Comparison of ENCODE assay signal across 10 cellular contexts in the genomic region with DNA sequence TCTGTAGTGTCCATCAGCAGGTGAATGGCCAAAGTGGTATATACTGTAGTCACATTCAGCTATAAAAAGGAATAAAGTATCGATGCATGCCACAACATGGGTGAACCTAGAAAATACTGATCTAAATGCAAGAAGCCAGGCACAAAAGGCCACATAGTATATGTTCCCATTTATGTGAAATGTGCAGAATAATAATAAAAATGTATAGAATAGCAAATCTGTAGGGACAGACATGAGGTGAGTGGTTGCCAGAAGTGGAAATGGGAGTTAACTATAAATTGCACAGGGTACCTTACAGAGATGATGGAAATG. TPM values are rescaled to one million over a fixed set of nuclear protein-coding genes. Genes with fewer than 3 reads are reported as not detected.
DNase-seq lines count a peak whose midpoint lies in the region; ATAC-seq and TF ChIP-seq lines count a peak whose summit lies in the region.
"Had no signal": no experiment of that assay in that cellular context is flagged by ENCODE, and none has a peak within 500 bp of the region (broad histone marks: within the 10 kb centered on the region; RNA-seq: fewer than 3 reads in every experiment).

No MANE protein-coding gene starts in this region.

- CTCF ChIA-PET in CD8-positive, alpha-beta memory T cell (lab: Charles Lee), result no interaction called here
- CTCF ChIA-PET in PC-3 (lab: Charles Lee), result no interaction called here

- H3K9ac ChIP-seq in PC-3 (ENCODE audit: low read length) (no peak overlapping the region), parathyroid adenoma (no peak overlapping the region)

- H3K4me1 ChIP-seq in CD8-positive, alpha-beta memory T cell (ENCODE audit: insufficient read depth, low read length), result no peaks in the 10 kb centered on the region
- no peaks in the 10 kb centered on the region for H3K4me1 ChIP-seq in PC-3 (ENCODE audit: insufficient read depth, low read length)
- peaks cover 4% of the 10 kb centered on the region for H3K4me1 ChIP-seq in parathyroid adenoma

- H2AFZ ChIP-seq in PC-3 (ENCODE audit: low read length) (no peak overlapping the region), parathyroid adenoma (no peak overlapping the region)

- no peak for ATAC-seq in PC-3
- no peak for ATAC-seq in GM19023 (IDR thresholded peaks at IDR 0.05; ENCODE audit: unreplicated experiment)
- ATAC-seq in GM18870 (IDR thresholded peaks at IDR 0.05; ENCODE audit: unreplicated experiment), result no peak
- ATAC-seq: mucosa of descending colon had no signal

- H3K9me3 ChIP-seq in CD8-positive, alpha-beta memory T cell (ENCODE audit: low read length), result no peaks in the 10 kb centered on the region
- H3K9me3 ChIP-seq in PC-3 (ENCODE audit: low read length) (peaks cover 22% of the 10 kb centered on the region), parathyroid adenoma (ENCODE audit: control insufficient read depth, low read length) (no peaks in the 10 kb centered on the region)
- H3K9me3 ChIP-seq: mucosa of descending colon had no signal

- BruUV-seq in PC-3 (replicated peaks; lab: Mats Ljungman, UMichigan), result no TSS peak

- H3F3A ChIP-seq in PC-3 (ENCODE audit: low read length, unreplicated experiment), result peaks cover 38% of the 10 kb centered on the region

- H3K4me3 Mint-ChIP-seq in CD8-positive, alpha-beta memory T cell, result peak overlapping the region in 3 of 7 donors; percentile 47 to 60 (median 50)
- no peak overlapping the region for H3K4me3 Mint-ChIP-seq in dendritic cell treated with granulocyte-macrophage colony-stimulating factor and Interleukin-4, amounts not matched to agents 40 ng/mL and 50 ng/mL, for 4 days

- H3K79me2 ChIP-seq in PC-3 (ENCODE audit: low read length) (no peaks in the 10 kb centered on the region), parathyroid adenoma (no peaks in the 10 kb centered on the region)

- peak overlapping the region in 7 of 8 donors; percentile 60 to 91 (median 83) for H3K27ac Mint-ChIP-seq in CD8-positive, alpha-beta memory T cell
- peak overlapping the region; percentile 78 for H3K27ac Mint-ChIP-seq in dendritic cell treated with granulocyte-macrophage colony-stimulating factor and Interleukin-4, amounts not matched to agents 40 ng/mL and 50 ng/mL, for 4 days

- peak overlapping the region; percentile 49 for H3K27ac ChIP-seq in CD8-positive, alpha-beta memory T cell (ENCODE audit: low read depth, low read length)
- H3K27ac ChIP-seq in PC-3 (ENCODE audit: low read length), result peak overlapping the region; percentile 83
- peak overlapping the region; percentile 87 for H3K27ac ChIP-seq in parathyroid adenoma

- H3K36me3 Mint-ChIP-seq in CD8-positive, alpha-beta memory T cell, result peaks cover 12 to 67% (median 24%) of the 10 kb centered on the region in 3 donors
- peaks cover 95% of the 10 kb centered on the region for H3K36me3 Mint-ChIP-seq in dendritic cell treated with granulocyte-macrophage colony-stimulating factor and Interleukin-4, amounts not matched to agents 40 ng/mL and 50 ng/mL, for 4 days (ENCODE audit: low read depth)

- POLR2A ChIA-PET in CD8-positive, alpha-beta memory T cell (lab: Charles Lee), result no interaction called here
- POLR2A ChIA-PET in PC-3 (lab: Charles Lee; ENCODE audit: unreplicated experiment), result no interaction called here

- intact Hi-C loops in PC-3 (cut with micrococcal nuclease), result no loop called here
- intact Hi-C loops in dendritic cell treated with granulocyte-macrophage colony-stimulating factor and Interleukin-4, amounts not matched to agents 40 ng/mL and 50 ng/mL, for 4 days (cut with micrococcal nuclease), result no loop called here
- intact Hi-C loops in posterior cingulate gyrus (cut with DNase I), result no loop called here

- DNase-seq in CD8-positive, alpha-beta memory T cell, result no peak
- DNase-seq in PC-3 (no peak), posterior cingulate gyrus (no peak), GM20000 (ENCODE audit: low spot score) (no peak)
- DNase-seq: mucosa of descending colon, SIG-M5 had no signal

- no peaks in the 10 kb centered on the region for H3K9me2 ChIP-seq in PC-3 (replicated peaks; ENCODE audit: low read length)

- peaks cover 0 to 5% (median 0%) of the 10 kb centered on the region in 5 donors for H3K9me3 Mint-ChIP-seq in CD8-positive, alpha-beta memory T cell
- H3K9me3 Mint-ChIP-seq in dendritic cell treated with granulocyte-macrophage colony-stimulating factor and Interleukin-4, amounts not matched to agents 40 ng/mL and 50 ng/mL, for 4 days, result peaks cover 10% of the 10 kb centered on the region

- H3K4me1 Mint-ChIP-seq in CD8-positive, alpha-beta memory T cell, result peaks cover 0 to 13% (median 0%) of the 10 kb centered on the region in 3 donors
- no peaks in the 10 kb centered on the region for H3K4me1 Mint-ChIP-seq in dendritic cell treated with granulocyte-macrophage colony-stimulating factor and Interleukin-4, amounts not matched to agents 40 ng/mL and 50 ng/mL, for 4 days (ENCODE audit: low read depth)

- H3K4me3 ChIP-seq in CD8-positive, alpha-beta memory T cell (ENCODE audit: low read length), result no peak overlapping the region
- H3K4me3 ChIP-seq in PC-3 (ENCODE audit: low read length) (no peak overlapping the region), parathyroid adenoma (ENCODE audit: low read depth, low read length) (no peak overlapping the region)
- H3K4me3 ChIP-seq: mucosa of descending colon had no signal

- H3K4me2 ChIP-seq in PC-3 (ENCODE audit: low read length) (no peak overlapping the region), parathyroid adenoma (ENCODE audit: low read length) (no peak overlapping the region)

- H4K20me1 ChIP-seq in PC-3 (ENCODE audit: low read length), result peaks cover 7% of the 10 kb centered on the region; the same call in 1 of the 2 replicates

- H3K27me3 ChIP-seq in CD8-positive, alpha-beta memory T cell (ENCODE audit: insufficient read depth, low read length, poor library complexity, severe bottlenecking), result no peaks in the 10 kb centered on the region
- no peaks in the 10 kb centered on the region for H3K27me3 ChIP-seq in PC-3 (ENCODE audit: low read length)
- H3K27me3 ChIP-seq in parathyroid adenoma (ENCODE audit: control insufficient read depth, insufficient read depth, low read length), result no peaks in the 10 kb centered on the region

- peaks cover 0 to 15% of the 10 kb centered on the region in 2 donors for H3K27me3 Mint-ChIP-seq in CD8-positive, alpha-beta memory T cell
- H3K27me3 Mint-ChIP-seq in dendritic cell treated with granulocyte-macrophage colony-stimulating factor and Interleukin-4, amounts not matched to agents 40 ng/mL and 50 ng/mL, for 4 days, result no peaks in the 10 kb centered on the region

- H3K36me3 ChIP-seq in CD8-positive, alpha-beta memory T cell (ENCODE audit: insufficient read depth, low read length), result peaks cover 27% of the 10 kb centered on the region
- H3K36me3 ChIP-seq in PC-3 (ENCODE audit: low read depth, low read length) (peaks cover 34% of the 10 kb centered on the region), parathyroid adenoma (ENCODE audit: control insufficient read depth, insufficient read depth, low read length) (no peaks in the 10 kb centered on the region)

- TF ChIP-seq CTCF in PC-3 (conservative IDR thresholded peaks at IDR 0.05; ENCODE audit: low read depth, low read length) (no peak), parathyroid adenoma (IDR thresholded peaks at IDR 0.05) (no peak), GM20000 (IDR thresholded peaks at IDR 0.05; ENCODE audit: extremely low read depth, missing control alignments) (no peak)

RNA-seq across cellular contexts. Expression of a gene that starts 23.1 kb away (rescaled TPM):
- total RNA-seq in CD8-positive, alpha-beta memory T cell, result under 1 TPM; 0.13 to 0.18 TPM
- polyA plus RNA-seq in CD8-positive, alpha-beta memory T cell, result 0.94 TPM
- 19.2 and 21.1 TPM in 2 replicates for total RNA-seq in PC-3 (2014; rRNA removed)

RNA-seq across cellular contexts. Expression of a gene that starts 47.6 kb away (rescaled TPM):
- 10 to 100 TPM; 41.1 to 44.9 TPM for total RNA-seq in CD8-positive, alpha-beta memory T cell
- polyA plus RNA-seq in CD8-positive, alpha-beta memory T cell, result 28.4 TPM
- 128 and 139 TPM in 2 replicates for total RNA-seq in PC-3 (2014; rRNA removed)

Comparison
In these comparisons a context has a peak if more than half of its experiments do, and no peak if none do; other contexts are left out.
1. RNA of a gene that starts 23.1 kb away (total RNA-seq): 19.2 to 21.1 TPM in PC-3; 0.13 to 0.18 TPM in CD8-positive, alpha-beta memory T cell; every median in the first group is over 10 times any median in the second.
2. Peak in every context shown above with its lines, with median percentiles within 50 percentile points of each other: H3K27ac ChIP-seq.